In the genomic region with DNA sequence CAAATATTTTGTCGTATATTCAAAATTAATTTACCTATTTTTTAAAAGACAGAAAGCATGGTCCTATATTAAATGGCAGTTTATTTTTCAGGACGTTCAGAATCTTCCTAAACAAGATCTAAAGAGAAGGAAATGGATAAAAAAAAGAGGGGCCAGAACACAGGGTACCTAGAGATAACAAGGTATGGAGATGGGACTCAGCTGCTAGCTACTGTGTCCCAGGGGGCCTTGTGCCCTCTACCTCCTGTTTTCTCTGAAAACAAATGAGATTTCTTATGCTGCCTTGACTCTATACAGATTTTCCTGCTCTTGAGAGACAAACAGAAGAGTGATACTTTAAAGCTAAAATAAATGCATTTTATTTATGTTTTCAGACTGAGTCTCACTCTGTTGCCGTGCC, we compare ENCODE assay signal across 21 cellular contexts. TPM values are rescaled to one million over a fixed set of nuclear protein-coding genes. Genes with fewer than 3 reads are reported as not detected.
"Had no signal": no experiment of that assay in that cellular context is flagged by ENCODE, and none has a peak within 500 bp of the region (broad histone marks: within the 10 kb centered on the region; RNA-seq: fewer than 3 reads in every experiment).

No MANE protein-coding gene starts in this region.

- ATAC-seq: activated CD8-positive, alpha-beta T cell treated with anti-CD3 and anti-CD28 coated beads for 36 hours; activated naive CD4-positive, alpha-beta T cell treated with anti-CD3 and anti-CD28 coated beads, Interleukin-2, amount 50 U/mL, for 72 hours; T-cell had no signal

- H3K4me2 ChIP-seq: PC-9 had no signal

- H3K4me3 ChIP-seq: cardiac muscle cell, K562, PC-9 had no signal

- H3K36me3 ChIP-seq: cardiac muscle cell had no signal

- H3K27ac ChIP-seq: brain microvascular endothelial cell, cardiac muscle cell, PC-9 had no signal

- H3K27me3 ChIP-seq: brain microvascular endothelial cell, cardiac muscle cell had no signal

- H2AFZ ChIP-seq: PC-9 had no signal

- DNase-seq: activated CD4-positive, alpha-beta T cell treated with anti-CD3 and anti-CD28 coated beads for 4 hours; activated CD8-positive, alpha-beta T cell treated with anti-CD3 and anti-CD28 coated beads for 36 hours; activated effector memory CD4-positive, alpha-beta T cell treated with Interleukin-2 at 50 U/mL for 16 hours; activated naive CD4-positive, alpha-beta T cell treated with Interleukin-2 at 50 U/mL for 16 hours; activated T-cell treated with anti-CD3 and anti-CD28 coated beads, Interleukin-2, amount 50 U/mL, for 24 hours; brain microvascular endothelial cell; Kasumi-1; NCI-H1092 treated with DMSO at 0.1 percent for 48 hours; NCI-H1417 treated with DMSO at 0.1 percent for 48 hours; NCI-H1694; NCI-H2029 treated with DMSO at 0.1 percent for 48 hours; NCI-H510A treated with DMSO at 0.1 percent for 48 hours; NCI-H69; PC-9; SHP77 treated with DMSO at 0.1 percent for 48 hours; T-cell; T-helper 2 cell; T1000 had no signal

RNA-seq across cellular contexts. Expression of a gene that starts 29.1 kb away (rescaled TPM):
- polyA plus RNA-seq: cardiac muscle cell had no signal
